11 cellular contexts compared by ENCODE assay signal in genomic region chr1:115184951-115185331, GRCh38.
A peak's percentile ranks its signal among the peaks of the same experiment; 100 is the strongest.
DNase-seq lines count a peak whose midpoint lies in the region; TF ChIP-seq lines count a peak whose summit lies in the region.
"Had no signal": no experiment of that assay in that cellular context is flagged by ENCODE, and none has a peak within 500 bp of the region (broad histone marks: within the 10 kb centered on the region; RNA-seq: fewer than 3 reads in every experiment).

No MANE protein-coding gene starts in this region.

- H3K4me1 Mint-ChIP-seq in mesothelial cell of epicardium, result peaks cover 23% of the 10 kb centered on the region
- H3K4me1 Mint-ChIP-seq in H9, result peaks cover 5 to 6% of the 10 kb centered on the region in 2 experiments; a peak in 2 of 4 replicates

- intact Hi-C loops in spleen (cut with DNase I; ENCODE audit: low total_unique reads), result no loop called here

- H3T11ph ChIP-seq in H9 (ENCODE audit: low read length), result no peak overlapping the region

- H2BK5ac ChIP-seq in H9 (ENCODE audit: insufficient read length, low read length), result no peak overlapping the region

- WGBS in H9 (ENCODE audit: extremely low coverage, insufficient read length, low lambda C conversion rate), result no CpG with 5 or more reads among the region's 5 CpGs
- 88 to 98% (median 93%) methylated on average over 5 of the region's 5 CpGs for WGBS in spleen, 5 donors

- H3K27ac Mint-ChIP-seq in mesothelial cell of epicardium (no peak overlapping the region), H9 (no peak overlapping the region)
- H3K27ac Mint-ChIP-seq: activated naive CD8-positive, alpha-beta T cell treated with anti-CD3 and anti-CD28 coated beads, Interleukin-2, amount 10 ng/mL, durations not matched to agents 7 days and 5 days; CD8-positive, alpha-beta T cell had no signal

- no peak overlapping the region for H3K9ac ChIP-seq in H9 (ENCODE audit: extremely low read depth, insufficient read length, low read length)

- H3K56ac ChIP-seq in H9 (ENCODE audit: insufficient read length, low read depth, low read length), result no peak overlapping the region

- H3K79me1 ChIP-seq in H9 (ENCODE audit: insufficient read depth, low read depth, low read length, poor library complexity, severe bottlenecking), result no peaks in the 10 kb centered on the region

- H4K20me1 ChIP-seq in H9 (ENCODE audit: control insufficient read depth, insufficient read depth, insufficient read length), result no peaks in the 10 kb centered on the region

- no peak overlapping the region for H2BK120ac ChIP-seq in H9 (ENCODE audit: low read depth, low read length, poor library complexity, severe bottlenecking)

- no peak overlapping the region for H3K23ac ChIP-seq in H9 (ENCODE audit: insufficient read length, low read depth, low read length)

- no peak overlapping the region for H4K5ac ChIP-seq in H9 (ENCODE audit: insufficient read length, low read depth, low read length)

- H3K79me2 ChIP-seq in H9 (ENCODE audit: insufficient read depth, low read length), result no peaks in the 10 kb centered on the region

- H3K27me3 ChIP-seq in H9 (ENCODE audit: insufficient read depth, low read length), result no peaks in the 10 kb centered on the region
- H3K27me3 ChIP-seq in spleen (replicated peaks in 1 of 7), result no peaks in the 10 kb centered on the region

- H3K27ac ChIP-seq in H9 (ENCODE audit: insufficient read length, low read depth, low read length) (no peak overlapping the region), spleen (no peak overlapping the region)

- no peak overlapping the region for H4K8ac ChIP-seq in H9 (replicated peaks; ENCODE audit: insufficient read length, low read depth, low read length)

- no peak overlapping the region for H3K18ac ChIP-seq in H9 (ENCODE audit: insufficient read length, low read depth, low read length)

- no peak overlapping the region for H4K91ac ChIP-seq in H9 (ENCODE audit: insufficient read length, low read depth, low read length)

- H2BK20ac ChIP-seq in H9 (ENCODE audit: low read depth, low read length, poor library complexity, severe bottlenecking), result no peak overlapping the region

- DNase-seq in AG08395 (ENCODE audit: low spot score), result peak; percentile 80
- peak; percentile 50 for DNase-seq in HS-5 (ENCODE audit: low read depth)
- DNase-seq in astrocyte of the hippocampus (ENCODE audit: low read depth, low spot score), result peak; percentile 34
- DNase-seq in kidney glomerular epithelial cell (lab: John Stamatoyannopoulos, UW), result peak; percentile 15
- DNase-seq in mesothelial cell of epicardium (ENCODE audit: low spot score in 2 of 2, unreplicated experiment in 2 of 2), result no peak
- no peak for DNase-seq in NCI-H69 (lab: John Stamatoyannopoulos, UW)
- DNase-seq in H9, result no peak
- DNase-seq in spleen, result no peak
- DNase-seq: activated naive CD8-positive, alpha-beta T cell treated with anti-CD3 and anti-CD28 coated beads, Interleukin-2, amount 10 ng/mL, durations not matched to agents 7 days and 5 days; CD8-positive, alpha-beta T cell had no signal

- no peak overlapping the region for H3K4me2 ChIP-seq in H9 (ENCODE audit: insufficient read depth, insufficient read length, low read length)

- H3K14ac ChIP-seq in H9 (ENCODE audit: insufficient read depth, low read length), result no peak overlapping the region

- H3K4me1 ChIP-seq in H9 (ENCODE audit: insufficient read depth, low read length), result no peaks in the 10 kb centered on the region
- peaks cover 0 to 13% (median 0%) of the 10 kb centered on the region in 6 donors for H3K4me1 ChIP-seq in spleen

- H2AK5ac ChIP-seq in H9 (ENCODE audit: insufficient read length, low read length), result no peak overlapping the region

- H3K4me3 Mint-ChIP-seq in mesothelial cell of epicardium, result no peak overlapping the region
- no peak overlapping the region for H3K4me3 Mint-ChIP-seq in H9
- H3K4me3 Mint-ChIP-seq: activated naive CD8-positive, alpha-beta T cell treated with anti-CD3 and anti-CD28 coated beads, Interleukin-2, amount 10 ng/mL, durations not matched to agents 7 days and 5 days; CD8-positive, alpha-beta T cell; nephron had no signal

- H3K4me3 ChIP-seq in spleen, result no peak overlapping the region

- H3K36me3 ChIP-seq in spleen, result no peaks in the 10 kb centered on the region

- no peak overlapping the region for H2BK12ac ChIP-seq in H9 (ENCODE audit: insufficient read length, low read depth, low read length)

- no peak overlapping the region for H3K4ac ChIP-seq in H9 (ENCODE audit: low read depth, low read length)

- no peak overlapping the region for H2BK15ac ChIP-seq in H9 (ENCODE audit: low read depth, low read length)

- H3K27me3 Mint-ChIP-seq in mesothelial cell of epicardium (ENCODE audit: low read depth) (no peaks in the 10 kb centered on the region), H9 (ENCODE audit: low read depth) (no peaks in the 10 kb centered on the region)
- H3K27me3 Mint-ChIP-seq: activated naive CD8-positive, alpha-beta T cell treated with anti-CD3 and anti-CD28 coated beads, Interleukin-2, amount 10 ng/mL, durations not matched to agents 7 days and 5 days had no signal

- H3K9me3 ChIP-seq in H9 (ENCODE audit: control insufficient read depth, low read depth, low read length), result no peaks in the 10 kb centered on the region
- no peaks in the 10 kb centered on the region for H3K9me3 ChIP-seq in spleen

- H3K9me3 Mint-ChIP-seq in mesothelial cell of epicardium (no peaks in the 10 kb centered on the region), H9 (no peaks in the 10 kb centered on the region)
- H3K9me3 Mint-ChIP-seq: activated naive CD8-positive, alpha-beta T cell treated with anti-CD3 and anti-CD28 coated beads, Interleukin-2, amount 10 ng/mL, durations not matched to agents 7 days and 5 days; CD8-positive, alpha-beta T cell; nephron had no signal

- no peak for TF ChIP-seq CTCF in mesothelial cell of epicardium (IDR thresholded peaks at IDR 0.05; ENCODE audit: unreplicated experiment)
- TF ChIP-seq CTCF in H9 (conservative IDR thresholded peaks at IDR 0.05), result no peak
- no peak for TF ChIP-seq CTCF in spleen (IDR thresholded peaks at IDR 0.05 in 8 of 11, conservative IDR thresholded peaks at IDR 0.05 in 3 of 11)

- H3K23me2 ChIP-seq in H9 (ENCODE audit: insufficient read length, low read depth, low read length, poor library complexity, severe bottlenecking), result no peaks in the 10 kb centered on the region

- TF ChIP-seq POLR2A in spleen (IDR thresholded peaks at IDR 0.05), result no peak

- H2AFZ ChIP-seq in H9 (ENCODE audit: low read length), result no peak overlapping the region

- no peaks in the 10 kb centered on the region for H3K36me3 Mint-ChIP-seq in mesothelial cell of epicardium
- no peaks in the 10 kb centered on the region for H3K36me3 Mint-ChIP-seq in H9 (ENCODE audit: insufficient read depth in 1 of 3, low read depth in 3 of 3)
- H3K36me3 Mint-ChIP-seq: activated naive CD8-positive, alpha-beta T cell treated with anti-CD3 and anti-CD28 coated beads, Interleukin-2, amount 10 ng/mL, durations not matched to agents 7 days and 5 days; CD8-positive, alpha-beta T cell had no signal

Comparison
In these comparisons a context has a peak if more than half of its experiments do, and no peak if none do; other contexts are left out.
1. DNase-seq: peak in AG08395 (single experiment), HS-5 (single experiment), astrocyte of the hippocampus (single experiment) and kidney glomerular epithelial cell (single experiment); none in mesothelial cell of epicardium (0 of 2), NCI-H69 (single experiment), H9 (single experiment) and spleen (single experiment).